ENCODE assay signal across 26 cellular contexts in genomic region chr6:3619800-3620199, GRCh38.
"Had no signal": no experiment of that assay in that cellular context is flagged by ENCODE, and none has a peak within 500 bp of the region (broad histone marks: within the 10 kb centered on the region; RNA-seq: fewer than 3 reads in every experiment).

No MANE protein-coding gene starts in this region.

- H3K36me3 ChIP-seq: brain microvascular endothelial cell, esophagus squamous epithelium, gastroesophageal sphincter had no signal

- H3K4me1 Mint-ChIP-seq: activated CD4-positive, alpha-beta T cell treated with anti-CD3 and anti-CD28 coated beads, Interleukin-2, amount 10 ng/mL, durations not matched to agents 24 days and 14 days; activated T-helper 17 cell treated with anti-CD3 and anti-CD28 coated beads, Interleukin-2, amount 50 U/mL, for 72 hours had no signal

- H3K27ac ChIP-seq: brain microvascular endothelial cell, esophagus squamous epithelium, gastroesophageal sphincter had no signal

- H3K4me3 Mint-ChIP-seq: activated CD4-positive, alpha-beta memory T cell treated with anti-CD3 and anti-CD28 coated beads for 36 hours; activated CD4-positive, alpha-beta T cell treated with anti-CD3 and anti-CD28 coated beads for 36 hours; activated CD4-positive, alpha-beta T cell treated with anti-CD3 and anti-CD28 coated beads, Interleukin-2, amount 10 ng/mL, durations not matched to agents 24 days and 14 days; activated CD8-positive, alpha-beta T cell treated with anti-CD3 and anti-CD28 coated beads, Interleukin-2, amount 10 ng/mL, durations not matched to agents 7 days and 5 days; activated naive CD8-positive, alpha-beta T cell; activated T-cell treated with anti-CD3 and anti-CD28 coated beads, Interleukin-2, amount 50 U/mL, for 4 hours; activated T-helper 17 cell treated with anti-CD3 and anti-CD28 coated beads, Interleukin-2, amount 50 U/mL, for 72 hours; central memory CD8-positive, alpha-beta T cell; effector memory CD8-positive, alpha-beta T cell had no signal

- H3K4me3 ChIP-seq: esophagus squamous epithelium, gastroesophageal sphincter had no signal

- H3K27me3 ChIP-seq: brain microvascular endothelial cell had no signal

- H3K27me3 Mint-ChIP-seq: activated naive CD8-positive, alpha-beta T cell had no signal

- H3K27ac Mint-ChIP-seq: activated CD4-positive, alpha-beta memory T cell treated with anti-CD3 and anti-CD28 coated beads for 36 hours; activated CD4-positive, alpha-beta T cell treated with anti-CD3 and anti-CD28 coated beads for 36 hours; activated CD4-positive, alpha-beta T cell treated with anti-CD3 and anti-CD28 coated beads, Interleukin-2, amount 10 ng/mL, durations not matched to agents 24 days and 14 days; activated CD8-positive, alpha-beta T cell treated with anti-CD3 and anti-CD28 coated beads, Interleukin-2, amount 10 ng/mL, durations not matched to agents 7 days and 5 days; activated naive CD8-positive, alpha-beta T cell; activated T-helper 17 cell treated with anti-CD3 and anti-CD28 coated beads, Interleukin-2, amount 50 U/mL, for 72 hours; effector memory CD8-positive, alpha-beta T cell had no signal

- ATAC-seq: activated CD4-positive, alpha-beta T cell treated with anti-CD3 and anti-CD28 coated beads for 36 hours; activated CD8-positive, alpha-beta T cell treated with anti-CD3 and anti-CD28 coated beads, Interleukin-2, amount 10 ng/mL, durations not matched to agents 7 days and 5 days; activated T-cell treated with anti-CD3 and anti-CD28 coated beads, Interleukin-2, amount 50 U/mL, for 4 hours; activated T-helper 17 cell treated with anti-CD3 and anti-CD28 coated beads, Interleukin-2, amount 50 U/mL, for 72 hours; effector memory CD8-positive, alpha-beta T cell; gastroesophageal sphincter had no signal

- DNase-seq: activated CD4-positive, alpha-beta memory T cell treated with anti-CD3 and anti-CD28 coated beads for 36 hours; activated CD4-positive, alpha-beta T cell treated with anti-CD3 and anti-CD28 coated beads for 36 hours; activated CD4-positive, alpha-beta T cell treated with anti-CD3 and anti-CD28 coated beads, Interleukin-2, amount 10 ng/mL, durations not matched to agents 24 days and 14 days; activated CD4-positive, CD25-positive, alpha-beta regulatory T cell; activated CD4-positive, CD25-positive, alpha-beta regulatory T cell treated with anti-CD3 and anti-CD28 coated beads, Interleukin-2, amount 50 U/mL, for 72 hours; activated effector memory CD4-positive, alpha-beta T cell treated with Interleukin-2 at 50 U/mL for 16 hours; activated gamma-delta T cell treated with Interleukin-2 at 50 U/mL for 16 hours; activated naive CD4-positive, alpha-beta T cell treated with anti-CD3 and anti-CD28 coated beads, Interleukin-2, amount 50 U/mL, for 16 hours; activated naive CD4-positive, alpha-beta T cell treated with Interleukin-2 at 50 U/mL for 16 hours; activated T-cell treated with anti-CD3 and anti-CD28 coated beads, Interleukin-2, amount 50 U/mL, for 4 hours; amniotic stem cell; anterior cingulate cortex; brain microvascular endothelial cell; cortex of kidney; dermis blood vessel endothelial cell; effector CD4-positive, alpha-beta T cell; effector memory CD8-positive, alpha-beta T cell; erythroblast; esophagus squamous epithelium; foreskin melanocyte; T-helper 2 cell had no signal

- H3K9me3 ChIP-seq: esophagus squamous epithelium, gastroesophageal sphincter had no signal

- H3K36me3 Mint-ChIP-seq: activated CD4-positive, alpha-beta memory T cell treated with anti-CD3 and anti-CD28 coated beads for 36 hours; activated naive CD8-positive, alpha-beta T cell had no signal

- H3K9me3 Mint-ChIP-seq: activated CD4-positive, alpha-beta memory T cell treated with anti-CD3 and anti-CD28 coated beads for 36 hours; activated CD4-positive, alpha-beta T cell treated with anti-CD3 and anti-CD28 coated beads, Interleukin-2, amount 10 ng/mL, durations not matched to agents 24 days and 14 days; activated T-cell treated with anti-CD3 and anti-CD28 coated beads, Interleukin-2, amount 50 U/mL, for 4 hours; activated T-helper 17 cell treated with anti-CD3 and anti-CD28 coated beads, Interleukin-2, amount 50 U/mL, for 72 hours; central memory CD8-positive, alpha-beta T cell had no signal

- H3K4me1 ChIP-seq: esophagus squamous epithelium, gastroesophageal sphincter had no signal
